In the genomic region with DNA sequence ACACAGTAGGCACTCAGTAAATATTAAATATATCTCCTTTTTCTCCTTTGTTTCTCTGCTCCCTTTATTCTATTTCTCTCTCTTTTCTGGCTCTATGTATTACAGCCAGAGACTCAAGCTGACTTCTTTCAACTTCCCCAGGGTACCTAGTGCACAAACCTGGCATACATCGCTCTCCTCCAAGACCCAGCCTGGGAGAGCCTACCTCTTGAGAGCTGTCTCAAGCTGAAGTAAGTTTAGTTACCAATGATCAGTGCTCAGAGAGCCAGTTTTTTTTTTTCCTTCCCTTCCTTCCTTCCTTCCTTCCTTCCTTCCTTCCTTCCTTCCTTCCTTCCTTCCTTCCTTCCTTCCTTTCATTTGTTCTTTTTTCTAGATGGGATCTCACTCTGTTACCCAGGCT, we compare ENCODE assay signal across 23 cellular contexts. TPM values are rescaled to one million over a fixed set of nuclear protein-coding genes. Genes with fewer than 3 reads are reported as not detected.
A peak's percentile ranks its signal among the peaks of the same experiment; 100 is the strongest.
DNase-seq lines count a peak whose midpoint lies in the region; ATAC-seq and TF ChIP-seq lines count a peak whose summit lies in the region.
"Had no signal": no experiment of that assay in that cellular context is flagged by ENCODE, and none has a peak within 500 bp of the region (broad histone marks: within the 10 kb centered on the region; RNA-seq: fewer than 3 reads in every experiment).

No MANE protein-coding gene starts in this region.

- H3K4me1 Mint-ChIP-seq in Caco-2 (ENCODE audit: low read depth, unreplicated experiment), result peaks cover 56% of the 10 kb centered on the region
- H3K4me1 Mint-ChIP-seq in T-helper 2 cell treated with Interferon-gamma antibody and Interleukin-4, amounts not matched to agents 5 μg/mL and 100 μg/mL, for 36 hours (ENCODE audit: low read depth), result no peaks in the 10 kb centered on the region
- H3K4me1 Mint-ChIP-seq: B cell had no signal

- H3K36me3 ChIP-seq in Caco-2 (ENCODE audit: control insufficient read depth, insufficient read depth, low read length) (0 out of 2 replicates have a peak, but pooled peaks cover under 1% of the 10 kb centered on the region), SK-N-MC (ENCODE audit: insufficient read depth, low read length) (peaks cover under 1% of the 10 kb centered on the region; the same call in 1 of the 2 replicates)
- H3K36me3 ChIP-seq: BLaER1 treated with 17β-estradiol and CSF1 and Interleukin-3, amounts not matched to agents 10 nM and 100 nM had no signal

- H3K9me3 ChIP-seq in Caco-2, result no peaks in the 10 kb centered on the region
- H3K9me3 ChIP-seq in SK-N-MC (ENCODE audit: low read depth, low read length), result no peaks in the 10 kb centered on the region
- H3K9me3 ChIP-seq: BLaER1 treated with 17β-estradiol and CSF1 and Interleukin-3, amounts not matched to agents 10 nM and 100 nM had no signal

- no peak for TF ChIP-seq CTCF in Caco-2 (IDR thresholded peaks at IDR 0.05; ENCODE audit: insufficient read depth in 1 of 2, low read depth in 1 of 2, low read length in 1 of 2, severe bottlenecking in 1 of 2, unreplicated experiment in 1 of 2)

- peaks cover 28% of the 10 kb centered on the region for H3K36me3 Mint-ChIP-seq in Caco-2 (ENCODE audit: insufficient read depth, unreplicated experiment)
- no peaks in the 10 kb centered on the region for H3K36me3 Mint-ChIP-seq in T-helper 2 cell treated with Interferon-gamma antibody and Interleukin-4, amounts not matched to agents 5 μg/mL and 100 μg/mL, for 36 hours (ENCODE audit: low read depth)
- H3K36me3 Mint-ChIP-seq: CD8-positive, alpha-beta T cell had no signal

- CTCF ChIA-PET in Caco-2 (lab: Charles Lee), result no interaction called here

- peak overlapping the region; percentile 94 for H3K27ac ChIP-seq in SK-N-MC
- H3K27ac ChIP-seq: BLaER1 treated with 17β-estradiol and CSF1 and Interleukin-3, amounts not matched to agents 10 nM and 100 nM; C4-2B had no signal

- BruUV-seq in Caco-2 (replicated peaks; lab: Mats Ljungman, UMichigan), result no TSS peak

- POLR2A ChIA-PET in Caco-2 (lab: Charles Lee), result no interaction called here

- no peaks in the 10 kb centered on the region; the same call in 1 of the 2 replicates for H3K27me3 ChIP-seq in Caco-2 (replicated peaks; ENCODE audit: control insufficient read depth, insufficient read depth, low read length)
- H3K27me3 ChIP-seq: BLaER1 treated with 17β-estradiol and CSF1 and Interleukin-3, amounts not matched to agents 10 nM and 100 nM had no signal

- H3K27me3 Mint-ChIP-seq in Caco-2 (ENCODE audit: insufficient read depth, unreplicated experiment), result no peaks in the 10 kb centered on the region
- peaks cover 34% of the 10 kb centered on the region for H3K27me3 Mint-ChIP-seq in T-helper 2 cell treated with Interferon-gamma antibody and Interleukin-4, amounts not matched to agents 5 μg/mL and 100 μg/mL, for 36 hours (ENCODE audit: low read depth)

- ATAC-seq in HG03175 (IDR thresholded peaks at IDR 0.05; ENCODE audit: unreplicated experiment), result no peak
- ATAC-seq: CD8-positive, alpha-beta T cell; GM12878 had no signal

- H3K9ac ChIP-seq in SK-N-MC (ENCODE audit: insufficient read length), result no peak overlapping the region
- H3K9ac ChIP-seq: BLaER1 treated with 17β-estradiol and CSF1 and Interleukin-3, amounts not matched to agents 10 nM and 100 nM had no signal

- DNase-seq in Caco-2 (no peak), SK-N-MC (ENCODE audit: low read depth, low spot score) (peak; percentile 78), islet precursor cell (peak; percentile 17), 8988T (no peak), A172 (ENCODE audit: low spot score) (no peak)
- no peak for DNase-seq in T-helper 2 cell treated with Interferon-gamma antibody and Interleukin-4, amounts not matched to agents 5 μg/mL and 100 μg/mL, for 36 hours (ENCODE audit: low spot score)
- DNase-seq: AML-193; CD4-positive, alpha-beta T cell; CD8-positive, alpha-beta T cell; DMS 273 treated with DMSO at 0.1 percent for 48 hours; DMS153; DMS53; DMS79; DND-41; EL; GDM1 had no signal

- intact Hi-C loops in Caco-2 (cut with micrococcal nuclease; ENCODE audit: unreplicated experiment), result no loop called here

- no peak overlapping the region for H3K4me3 Mint-ChIP-seq in Caco-2 (ENCODE audit: unreplicated experiment)
- no peak overlapping the region for H3K4me3 Mint-ChIP-seq in T-helper 2 cell treated with Interferon-gamma antibody and Interleukin-4, amounts not matched to agents 5 μg/mL and 100 μg/mL, for 36 hours
- H3K4me3 Mint-ChIP-seq: B cell; CD4-positive, alpha-beta T cell; CD8-positive, alpha-beta T cell had no signal

- peak overlapping the region; percentile 3 for H3K27ac Mint-ChIP-seq in Caco-2 (ENCODE audit: unreplicated experiment)
- no peak overlapping the region for H3K27ac Mint-ChIP-seq in T-helper 2 cell treated with Interferon-gamma antibody and Interleukin-4, amounts not matched to agents 5 μg/mL and 100 μg/mL, for 36 hours
- H3K27ac Mint-ChIP-seq: B cell; CD4-positive, alpha-beta T cell; CD8-positive, alpha-beta T cell had no signal

- H3K9me3 Mint-ChIP-seq in Caco-2 (ENCODE audit: unreplicated experiment), result no peaks in the 10 kb centered on the region
- H3K9me3 Mint-ChIP-seq in T-helper 2 cell treated with Interferon-gamma antibody and Interleukin-4, amounts not matched to agents 5 μg/mL and 100 μg/mL, for 36 hours, result no peaks in the 10 kb centered on the region
- H3K9me3 Mint-ChIP-seq: CD4-positive, alpha-beta T cell; CD8-positive, alpha-beta T cell had no signal

- H3K4me3 ChIP-seq in Caco-2 (ENCODE audit: low read depth, low read length), result no peak overlapping the region
- H3K4me3 ChIP-seq in SK-N-MC, result no peak overlapping the region
- H3K4me3 ChIP-seq: BLaER1 treated with 17β-estradiol and CSF1 and Interleukin-3, amounts not matched to agents 10 nM and 100 nM; GM12878 had no signal

- peaks cover 39% of the 10 kb centered on the region for H3K4me1 ChIP-seq in Caco-2

RNA-seq across cellular contexts. Expression of gene TMEM98, which starts 19.8 kb away (rescaled TPM):
- 189 and 229 TPM in 2 replicates for total RNA-seq in Caco-2 (2022)
- total RNA-seq in A172 (2014; rRNA removed; shearing (Covaris generic)), result not detected in 2 replicates
- total RNA-seq: B cell; CD4-positive, alpha-beta T cell; CD8-positive, alpha-beta T cell had no signal

RNA-seq across cellular contexts. Expression of gene SPACA3, which starts 43.9 kb away (rescaled TPM):
- 0.82 and 1.1 TPM in 2 replicates for total RNA-seq in Caco-2 (2022)
- not detected in 2 replicates for total RNA-seq in A172 (2014; rRNA removed; shearing (Covaris generic))
- total RNA-seq: B cell; CD4-positive, alpha-beta T cell; CD8-positive, alpha-beta T cell; Daoy; G401; GM12878 had no signal

Comparison
In these comparisons a context has a peak if more than half of its experiments do, and no peak if none do; other contexts are left out.
1. DNase-seq: peak in SK-N-MC (single experiment) and islet precursor cell (single experiment); none in Caco-2 (0 of 2), 8988T (single experiment), A172 (single experiment) and T-helper 2 cell treated with Interferon-gamma antibody and Interleukin-4, amounts not matched to agents 5 μg/mL and 100 μg/mL, for 36 hours (single experiment).
2. RNA of gene TMEM98, which starts 19.8 kb away (total RNA-seq): 189 to 229 TPM in Caco-2; not detected in A172; every median in the first group is over 100 times any median in the second.